Comparison of ENCODE assay signal across 8 cellular contexts in genomic region chr2:189580662-189581353, GRCh38. TPM values are rescaled to one million over a fixed set of nuclear protein-coding genes. Genes with fewer than 3 reads are reported as not detected.
A peak's percentile ranks its signal among the peaks of the same experiment; 100 is the strongest.
DNase-seq lines count a peak whose midpoint lies in the region; ATAC-seq, FAIRE-seq and TF ChIP-seq lines count a peak whose summit lies in the region.

Gene SLC40A1, minus strand, starts transcription at chr2:189580786. Its CDS starts 326 bp downstream, at chr2:189580460.

- peaks cover 11% of the 10 kb centered on the region for H3K27me3 ChIP-seq in neutrophil
- H3K27me3 ChIP-seq in thoracic aorta (replicated peaks; ENCODE audit: insufficient read depth): no peaks in the 10 kb centered on the region

- no peaks in the 10 kb centered on the region for H3K36me3 Mint-ChIP-seq in activated naive CD4-positive, alpha-beta T cell treated with anti-CD3 and anti-CD28 coated beads for 36 hours (ENCODE audit: low read depth)

- peak within 1 kb of the TSS; percentile 63 for H3K4me3 ChIP-seq in A549
- peak within 1 kb of the TSS; percentile 76 to 81 for H3K4me3 ChIP-seq in neutrophil (ENCODE audit: low read depth in 1 of 2, low read length in 1 of 2)
- H3K4me3 ChIP-seq in thoracic aorta: peak within 1 kb of the TSS; percentile 94

- DNase-seq in A549 (ENCODE audit: low read depth in 1 of 2, low spot score in 1 of 2) (peak; percentile 51 to 80), SHP77 treated with DMSO at 0.1 percent for 48 hours (lab: John Stamatoyannopoulos, UW) (peak; percentile 19), globus pallidus (ENCODE audit: low spot score) (peak; percentile 57), thoracic aorta (ENCODE audit: low spot score) (peak; percentile 38)
- DNase-seq in activated naive CD4-positive, alpha-beta T cell treated with anti-CD3 and anti-CD28 coated beads for 36 hours: peak; percentile 67

- H3K4me1 Mint-ChIP-seq in activated naive CD4-positive, alpha-beta T cell treated with anti-CD3 and anti-CD28 coated beads for 36 hours (ENCODE audit: low read depth): peaks cover 44% of the 10 kb centered on the region

- POLR2A ChIA-PET in A549 (lab: Yijun Ruan, JAX): interaction anchor here (0.6 to 1.9 kb wide), 38 partner anchors 8 to 182 kb away, joined by 3 to 48 read pairs (median 5); partner anchors contain the start of genes OSGEPL1 and WDR75

- peak within 1 kb of the TSS; percentile 85 for H3K4me3 Mint-ChIP-seq in activated naive CD4-positive, alpha-beta T cell treated with anti-CD3 and anti-CD28 coated beads for 36 hours

- H3K27ac ChIP-seq in A549 (peak within 1 kb of the TSS; percentile 77 to 96), neutrophil (peak within 1 kb of the TSS; percentile 90), thoracic aorta (peak within 1 kb of the TSS; percentile 90 to 92)

- peak within 1 kb of the TSS; percentile 94 for H3K4me2 ChIP-seq in A549

- H3K27me3 Mint-ChIP-seq in activated naive CD4-positive, alpha-beta T cell treated with anti-CD3 and anti-CD28 coated beads for 36 hours (ENCODE audit: low read depth): peaks cover 5% of the 10 kb centered on the region

- no peaks in the 10 kb centered on the region for H3K9me3 Mint-ChIP-seq in activated naive CD4-positive, alpha-beta T cell treated with anti-CD3 and anti-CD28 coated beads for 36 hours

- H3K4me1 ChIP-seq in A549: peaks cover 41% of the 10 kb centered on the region
- peaks cover 49 to 55% of the 10 kb centered on the region in 2 experiments for H3K4me1 ChIP-seq in neutrophil (ENCODE audit: control insufficient read depth in 1 of 2, insufficient read depth in 1 of 2, low read depth in 1 of 2, low read length in 1 of 2)
- H3K4me1 ChIP-seq in thoracic aorta (ENCODE audit: control insufficient read depth in 1 of 2, low read depth in 2 of 2): peaks cover 0 to 57% of the 10 kb centered on the region in 2 donors

- peak; percentile 87 for TF ChIP-seq POLR2A in A549 (IDR thresholded peaks at IDR 0.05; ENCODE audit: low read length)

- intact Hi-C loops in activated naive CD4-positive, alpha-beta T cell treated with anti-CD3 and anti-CD28 coated beads for 36 hours (cut with micrococcal nuclease): loop anchor here (1.0 to 5.0 kb wide), 7 partner anchors 11 to 279 kb away; partner anchors contain the start of genes ORMDL1, OSGEPL1, PMS1 and WDR75

- TF ChIP-seq EP300 in A549 (IDR thresholded peaks at IDR 0.05): no peak

- peak within 1 kb of the TSS; percentile 82 for H3K27ac Mint-ChIP-seq in activated naive CD4-positive, alpha-beta T cell treated with anti-CD3 and anti-CD28 coated beads for 36 hours

- no peak for FAIRE-seq in A549 (lab: Jason Lieb, UNC)

- CTCF ChIA-PET in A549 (lab: Yijun Ruan, JAX): interaction anchor here (0.9 to 1.5 kb wide), 6 partner anchors 22 to 115 kb away, joined by 3 to 6 read pairs (median 4); no protein-coding TSS in a partner anchor
- CTCF ChIA-PET in activated naive CD4-positive, alpha-beta T cell treated with anti-CD3 and anti-CD28 coated beads for 36 hours (lab: Charles Lee): interaction anchor here (0.8 to 1.9 kb wide), 5 partner anchors 26 to 93 kb away, joined by 3 to 4 read pairs (median 3); partner anchors contain the start of genes ANKAR and ASNSD1

- TF ChIP-seq CTCF in A549 (IDR thresholded peaks at IDR 0.05) (no peak), neutrophil (IDR thresholded peaks at IDR 0.05) (no peak), thoracic aorta (IDR thresholded peaks at IDR 0.05) (no peak)

- H3K36me3 ChIP-seq in neutrophil (peaks cover 5% of the 10 kb centered on the region), thoracic aorta (no peaks in the 10 kb centered on the region)

- WGBS in A549 (ENCODE audit: missing lambda C conversion rate): 4% methylated on average over 33 of the region's 78 CpGs

- TF ChIP-seq RAD21 in A549 (conservative IDR thresholded peaks at IDR 0.05 in 1 of 2, IDR thresholded peaks at IDR 0.05 in 1 of 2): peak in 1 of 2 experiments; percentile 15; a peak in 2 of 5 replicates

- H3K9me3 ChIP-seq in A549: no peaks in the 10 kb centered on the region
- no peaks in the 10 kb centered on the region for H3K9me3 ChIP-seq in neutrophil
- H3K9me3 ChIP-seq in thoracic aorta: no peaks in the 10 kb centered on the region

- ATAC-seq in A549 (peak; percentile 96 to 97), GM18907 (IDR thresholded peaks at IDR 0.05; ENCODE audit: unreplicated experiment) (peak; percentile 76), HG03571 (IDR thresholded peaks at IDR 0.05; ENCODE audit: unreplicated experiment) (peak; percentile 43), thoracic aorta (ENCODE audit: insufficient number of reproducible peaks, low FRiP score, low read depth) (peak; percentile 73)

TF ChIP-seq in A549, 52 proteins besides CTCF, POLR2A, EP300 and RAD21 (continues in another document):
- no peak for TF ChIP-seq MYC (IDR thresholded peaks at IDR 0.05; ENCODE audit: borderline replicate concordance, low read length)
- no peak for TF ChIP-seq KDM1A (IDR thresholded peaks at IDR 0.05; ENCODE audit: low read depth)
- no peak for TF ChIP-seq CHD4 (IDR thresholded peaks at IDR 0.05; ENCODE audit: borderline replicate concordance)
- TF ChIP-seq PHF8 (IDR thresholded peaks at IDR 0.05; ENCODE audit: borderline replicate concordance, low read depth): peak; percentile 87; the same call in 1 of the 2 replicates
- TF ChIP-seq FOXS1 (CRISPR knock-in tag; IDR thresholded peaks at IDR 0.05): no peak
- TF ChIP-seq JUNB (IDR thresholded peaks at IDR 0.05): no peak
- TF ChIP-seq BHLHE40 (IDR thresholded peaks at IDR 0.05; ENCODE audit: low read depth, low read length): no peak
- peak; percentile 56 for TF ChIP-seq MAX (IDR thresholded peaks at IDR 0.05)
- no peak for TF ChIP-seq ATOH8 (CRISPR knock-in tag; IDR thresholded peaks at IDR 0.05; ENCODE audit: low read depth)
- TF ChIP-seq GATA3 (IDR thresholded peaks at IDR 0.05; ENCODE audit: borderline replicate concordance): no peak
- no peak for TF ChIP-seq ZFP36 (IDR thresholded peaks at IDR 0.05; ENCODE audit: borderline replicate concordance, partially characterized antibody)
- no peak for TF ChIP-seq USF2 (IDR thresholded peaks at IDR 0.05)
- peak; percentile 78 for TF ChIP-seq E2F6 (IDR thresholded peaks at IDR 0.05; ENCODE audit: borderline replicate concordance, low read depth)
- no peak for TF ChIP-seq TFCP2L1 (CRISPR knock-in tag; IDR thresholded peaks at IDR 0.05)
- no peak for TF ChIP-seq SMC3 (IDR thresholded peaks at IDR 0.05)
- no peak for TF ChIP-seq HOXA7 (CRISPR knock-in tag; IDR thresholded peaks at IDR 0.05)
- no peak for TF ChIP-seq HOXB13 (CRISPR knock-in tag; IDR thresholded peaks at IDR 0.05; ENCODE audit: low read depth)
- TF ChIP-seq HOXB5 (CRISPR knock-in tag; IDR thresholded peaks at IDR 0.05): peak; percentile 58; the same call in 1 of the 2 replicates
- no peak for TF ChIP-seq CBX2 (IDR thresholded peaks at IDR 0.05; ENCODE audit: borderline replicate concordance, low read depth)
- TF ChIP-seq JUN (IDR thresholded peaks at IDR 0.05): peak in 1 of 2 experiments; percentile 79; a peak in 3 of 5 replicates
- TF ChIP-seq MAZ (IDR thresholded peaks at IDR 0.05; ENCODE audit: borderline replicate concordance, low read depth, low read length): no peak
- TF ChIP-seq MAFK (IDR thresholded peaks at IDR 0.05; ENCODE audit: partially characterized antibody): no peak
- no peak for TF ChIP-seq CBX8 (IDR thresholded peaks at IDR 0.05)
- TF ChIP-seq BCL3 (IDR thresholded peaks at IDR 0.05): peak; percentile 81
- TF ChIP-seq KDM5A (IDR thresholded peaks at IDR 0.05): no peak
- TF ChIP-seq RARB (CRISPR knock-in tag; IDR thresholded peaks at IDR 0.05): no peak

RNA-seq across cellular contexts. Expression of gene SLC40A1, which starts in this region (rescaled TPM):
- 12.3 and 25.0 TPM in 2 replicates for polyA plus RNA-seq in A549 (2011; rRNA removed)
- 2.7 and 3.7 TPM in 2 replicates for polyA plus RNA-seq in A549 (2012; cell fraction: cytosol; rRNA removed)
- polyA plus RNA-seq in A549 (2012; cell fraction: nucleus; rRNA removed): 0.97 and 1.7 TPM in 2 replicates
- 6.8 to 9.2 TPM (median 8.2 TPM) in 3 replicates for polyA plus RNA-seq in A549 (2017; fragmentation: RNase III; extraction: RNeasy Plus Mini Kit Qiagen cat#74134 plus additional on column Dnase treatment)
- polyA minus RNA-seq in A549 (2011; rRNA and poly(A)+ RNA removed): 17.9 and 22.3 TPM in 2 replicates
- 1 to 10 TPM; 3.8 to 4.1 TPM for total RNA-seq in activated naive CD4-positive, alpha-beta T cell treated with anti-CD3 and anti-CD28 coated beads for 36 hours
- 100 to 1,000 TPM in 1 of 2 donors, 10 to 100 TPM in 1; 76.5 to 118 TPM for total RNA-seq in thoracic aorta

Comparison
In these comparisons a context has a peak if more than half of its experiments do, and no peak if none do; other contexts are left out.
1. Peak in every context shown above with its lines: DNase-seq, ATAC-seq, H3K4me3 ChIP-seq and H3K27ac ChIP-seq.
2. RNA of gene SLC40A1 (total RNA-seq): 76.5 to 118 TPM in thoracic aorta; 3.8 to 4.1 TPM in activated naive CD4-positive, alpha-beta T cell treated with anti-CD3 and anti-CD28 coated beads for 36 hours; every median in the first group is over 10 times any median in the second.
3. ATAC-seq: peak in every context shown above with its lines; median percentile 96 in A549; 76 in GM18907; 73 in thoracic aorta; 43 in HG03571.